Comparison of ENCODE assay signal across 18 cellular contexts in the genomic region with DNA sequence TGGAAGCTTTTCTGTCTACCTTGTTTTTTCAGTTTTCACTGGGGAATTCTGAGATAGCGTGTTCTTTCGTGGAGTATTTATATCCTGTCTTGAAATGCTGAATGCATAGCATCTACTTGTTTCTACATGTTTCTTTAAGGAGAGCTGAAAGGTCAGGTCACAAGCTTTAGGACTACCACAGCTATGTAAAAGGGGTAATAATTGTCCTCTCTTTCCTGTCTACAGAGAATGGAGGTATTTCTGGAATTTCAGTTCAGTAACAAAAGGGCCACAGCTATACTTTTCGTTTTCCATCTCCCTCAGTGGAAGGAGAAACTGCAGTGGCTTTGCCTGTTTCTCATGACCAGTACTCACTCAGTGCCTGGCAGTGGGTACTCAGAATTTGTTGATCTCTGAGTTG. TPM values are rescaled to one million over a fixed set of nuclear protein-coding genes. Genes with fewer than 3 reads are reported as not detected.
DNase-seq lines count a peak whose midpoint lies in the region; ATAC-seq and TF ChIP-seq lines count a peak whose summit lies in the region.
"Had no signal": no experiment of that assay in that cellular context is flagged by ENCODE, and none has a peak within 500 bp of the region (broad histone marks: within the 10 kb centered on the region; RNA-seq: fewer than 3 reads in every experiment).

No MANE protein-coding gene starts in this region.

- peak overlapping the region; percentile 73 for H3K4ac ChIP-seq in IMR-90 (ENCODE audit: low read depth, low read length)

- peak overlapping the region; percentile 17; the same call in 2 of the 3 replicates for H2BK15ac ChIP-seq in IMR-90 (ENCODE audit: low read depth, low read length)

- H3K18ac ChIP-seq in IMR-90 (ENCODE audit: low read depth, low read length) = peak overlapping the region; percentile 91

- peak overlapping the region; percentile 81 for H2BK120ac ChIP-seq in IMR-90 (ENCODE audit: low read depth, low read length)

- H3K9me3 ChIP-seq in IMR-90 (ENCODE audit: control insufficient read depth, insufficient read depth, low read length) = no peaks in the 10 kb centered on the region
- no peaks in the 10 kb centered on the region for H3K9me3 ChIP-seq in muscle layer of colon (ENCODE audit: low read length)
- H3K9me3 ChIP-seq: tibial nerve had no signal

- TF ChIP-seq RAD21 in IMR-90 (IDR thresholded peaks at IDR 0.05; ENCODE audit: low read length) = no peak

- peak overlapping the region; percentile 78 for H3K14ac ChIP-seq in IMR-90 (replicated peaks; ENCODE audit: low read depth, low read length)

- 0 out of 2 replicates have a peak, but pooled peaks cover 6% of the 10 kb centered on the region for H3K36me3 ChIP-seq in ACC112 (ENCODE audit: insufficient read depth, low read length)
- H3K36me3 ChIP-seq in IMR-90 (ENCODE audit: control insufficient read depth, insufficient read depth, low read length) = no peaks in the 10 kb centered on the region; the same call in 1 of the 2 replicates
- H3K36me3 ChIP-seq in muscle layer of colon (ENCODE audit: insufficient read depth, low read length) = peaks cover 18% of the 10 kb centered on the region
- H3K36me3 ChIP-seq: tibial nerve had no signal

- no TSS peak for BruUV-seq in IMR-90 (replicated peaks; lab: Mats Ljungman, UMichigan)

- no peaks in the 10 kb centered on the region for H3K27me3 ChIP-seq in ACC112 (ENCODE audit: insufficient read depth, low read length)
- H3K27me3 ChIP-seq in IMR-90 (ENCODE audit: control insufficient read depth, insufficient read depth, low read length) = no peaks in the 10 kb centered on the region
- no peaks in the 10 kb centered on the region for H3K27me3 ChIP-seq in muscle layer of colon (ENCODE audit: control insufficient read depth in 1 of 2, insufficient read depth in 2 of 2, low read length in 2 of 2)
- H3K27me3 ChIP-seq: dorsolateral prefrontal cortex, tibial nerve had no signal

- H2AK5ac ChIP-seq in IMR-90 (ENCODE audit: low read depth, low read length) = peak overlapping the region; percentile 86

- 0 out of 2 replicates have a peak overlapping the region, but pooled peaks have one; percentile 3 for H3K27ac ChIP-seq in ACC112 (ENCODE audit: low read depth, low read length)
- H3K27ac ChIP-seq in IMR-90 (ENCODE audit: insufficient read depth, low read length) = peak overlapping the region; percentile 91
- peak overlapping the region; percentile 95 to 98 for H3K27ac ChIP-seq in coronary artery
- peak overlapping the region; percentile 84 for H3K27ac ChIP-seq in muscle layer of colon (ENCODE audit: low read depth, low read length)

- POLR2A ChIA-PET in IMR-90 (lab: Charles Lee; ENCODE audit: unreplicated experiment) = interaction anchor here (2.4 kb wide), 1 partner anchor 11 kb away, joined by 20 read pairs; a partner anchor contains a TSS

- H3K79me1 ChIP-seq in IMR-90 (ENCODE audit: low read depth in 1 of 2, low read length in 2 of 2) = peaks cover 36 to 79% of the 10 kb centered on the region in 2 experiments

- H3K9ac ChIP-seq in IMR-90 (ENCODE audit: low read depth, low read length) (peak overlapping the region; percentile 61), muscle layer of colon (ENCODE audit: low read length) (peak overlapping the region; percentile 70)

- no peak overlapping the region for H2AK9ac ChIP-seq in IMR-90 (replicated peaks; ENCODE audit: low read depth, low read length, poor library complexity)

- DNase-seq in IMR-90 (peak; percentile 74), coronary artery (ENCODE audit: low spot score) (no peak), amygdala (lab: John Stamatoyannopoulos, UW) (no peak), AG20443 (ENCODE audit: low spot score) (no peak), medulla oblongata (ENCODE audit: extremely low spot score) (no peak)
- DNase-seq in stimulated activated CD4-positive, alpha-beta T cell treated with anti-CD3 and anti-CD28 coated beads, Interleukin-4, amount 100 ng/mL, for 4 hours = no peak
- DNase-seq: activated CD4-positive, alpha-beta T cell treated with anti-CD3 and anti-CD28 coated beads, Interleukin-2, amount 50 U/mL, for 48 hours; activated naive CD4-positive, alpha-beta T cell; dorsolateral prefrontal cortex; head of caudate nucleus; NCI-H2081 treated with DMSO at 0.1 percent for 48 hours had no signal

- peak overlapping the region; percentile 83 for H2BK20ac ChIP-seq in IMR-90 (ENCODE audit: low read depth, low read length)

- in situ Hi-C loops in IMR-90 (cut with MboI; ENCODE audit: low sequenced_read_pairs) = no loop called here

- TF ChIP-seq CTCF in IMR-90 (conservative IDR thresholded peaks at IDR 0.05; ENCODE audit: low read depth, low read length) (no peak), coronary artery (IDR thresholded peaks at IDR 0.05) (no peak)

- TF ChIP-seq POLR2A in IMR-90 (IDR thresholded peaks at IDR 0.05; ENCODE audit: low read depth, low read length) = no peak

- H3K4me1 ChIP-seq in ACC112 (ENCODE audit: control insufficient read depth, insufficient read depth, low read length, unreplicated experiment) = peaks cover 40% of the 10 kb centered on the region
- H3K4me1 ChIP-seq in IMR-90 (ENCODE audit: control insufficient read depth, insufficient read depth, low read length) = peaks cover 45% of the 10 kb centered on the region
- H3K4me1 ChIP-seq in muscle layer of colon (ENCODE audit: insufficient read depth, low read length) = peaks cover 73% of the 10 kb centered on the region

- H2BK5ac ChIP-seq in IMR-90 (ENCODE audit: low read depth, low read length, poor library complexity, severe bottlenecking) = peak overlapping the region; percentile 91

- H3K23ac ChIP-seq in IMR-90 (ENCODE audit: low read depth, low read length) = peak overlapping the region; percentile 96

- 0 out of 2 replicates have a peak, but pooled peaks cover 12% of the 10 kb centered on the region for H4K20me1 ChIP-seq in IMR-90 (ENCODE audit: insufficient read depth, low read length)

- H4K8ac ChIP-seq in IMR-90 (ENCODE audit: low read depth in 2 of 2, low read length in 2 of 2) = peak overlapping the region; percentile 23 to 85; a peak in 3 of 4 replicates

- CTCF ChIA-PET in IMR-90 (lab: Yijun Ruan, JAX) = interaction anchor here (1.0 to 2.0 kb wide), 5 partner anchors 10 to 93 kb away, joined by 3 to 9 read pairs (median 5); no protein-coding TSS in a partner anchor

- H3K79me2 ChIP-seq in ACC112 (ENCODE audit: control insufficient read depth, insufficient read depth, low read length, unreplicated experiment) = peaks cover 21% of the 10 kb centered on the region

- H3K4me2 ChIP-seq in IMR-90 (ENCODE audit: low read depth, low read length) = peak overlapping the region; percentile 77

- dilution Hi-C loops in IMR-90 (cut with HindIII; ENCODE audit: low sequenced_read_pairs, unreplicated experiment) = no loop called here

- H4K5ac ChIP-seq in IMR-90 (ENCODE audit: low read depth, low read length) = peak overlapping the region; percentile 83

- H4K91ac ChIP-seq in IMR-90 (ENCODE audit: insufficient read depth, low read depth, low read length) = peak overlapping the region; percentile 90

- H3K56ac ChIP-seq in IMR-90 (ENCODE audit: extremely low read depth, insufficient read depth, low read length) = 0 out of 2 replicates have a peak overlapping the region, but pooled peaks have one; percentile 69

- intact Hi-C loops in IMR-90 (cut with micrococcal nuclease) = no loop called here

- H2AFZ ChIP-seq in ACC112 (ENCODE audit: low read length, unreplicated experiment) (no peak overlapping the region), IMR-90 (replicated peaks; ENCODE audit: low read length, poor library complexity) (no peak overlapping the region)

- H3K9me1 ChIP-seq in IMR-90 (ENCODE audit: insufficient read depth, low read length) = peaks cover 37% of the 10 kb centered on the region

- ATAC-seq in IMR-90 (ENCODE audit: low read depth) = peak; percentile 5

- no CpG with 5 or more reads among the region's 3 CpGs for WGBS in IMR-90 (ENCODE audit: extremely low coverage in 2 of 2, insufficient read length in 1 of 2), 2 experiments

- 0 out of 2 replicates have a peak overlapping the region, but pooled peaks have one; percentile 10 for H3K4me3 ChIP-seq in ACC112 (ENCODE audit: low read depth, low read length)
- H3K4me3 ChIP-seq in IMR-90 (ENCODE audit: insufficient read depth, low read depth, low read length) = no peak overlapping the region
- peak overlapping the region; percentile 98 for H3K4me3 ChIP-seq in coronary artery
- peak overlapping the region in 1 of 2 donors; percentile 71 for H3K4me3 ChIP-seq in muscle layer of colon (ENCODE audit: low read depth in 1 of 2, low read length in 2 of 2)
- H3K4me3 ChIP-seq: lung, tibial nerve had no signal

TF ChIP-seq in IMR-90, 13 proteins besides CTCF, POLR2A, EP300 and RAD21 (continues in another document):
- TF ChIP-seq MAZ (IDR thresholded peaks at IDR 0.05; ENCODE audit: borderline replicate concordance, low read depth, low read length) = no peak
- no peak for TF ChIP-seq MXI1 (IDR thresholded peaks at IDR 0.05; ENCODE audit: borderline replicate concordance, low read depth, low read length)

RNA-seq across cellular contexts. Expression of a gene that starts 4.7 kb away (rescaled TPM):
- 10.4 and 13.1 TPM in 2 replicates for total RNA-seq in IMR-90 (2012; rRNA removed)
- 11.7 and 14.0 TPM in 2 replicates for polyA plus RNA-seq in IMR-90 (2012; rRNA removed)
- 4.2 and 6.0 TPM in 2 replicates for polyA plus RNA-seq in IMR-90 (2012; cell fraction: cytosol; rRNA removed)
- 6.6 and 18.3 TPM in 2 replicates for polyA plus RNA-seq in IMR-90 (2012; cell fraction: nucleus; rRNA removed; ENCODE audit: low replicate concordance)

RNA-seq across cellular contexts. Expression of a gene that starts 12.6 kb away (rescaled TPM):
- total RNA-seq in IMR-90 (2012; rRNA removed) = 19.7 and 30.0 TPM in 2 replicates
- 26.0 and 30.9 TPM in 2 replicates for polyA plus RNA-seq in IMR-90 (2012; rRNA removed)
- polyA plus RNA-seq in IMR-90 (2012; cell fraction: cytosol; rRNA removed) = 7.0 and 19.7 TPM in 2 replicates
- 52.6 and 88.0 TPM in 2 replicates for polyA plus RNA-seq in IMR-90 (2012; cell fraction: nucleus; rRNA removed; ENCODE audit: low replicate concordance)

RNA-seq across cellular contexts. Expression of a gene that starts 20.4 kb away (rescaled TPM):
- total RNA-seq in IMR-90 (2012; rRNA removed) = 0.18 and 0.28 TPM in 2 replicates
- polyA plus RNA-seq in IMR-90 (2012; rRNA removed) = 0.87 and 1.4 TPM in 2 replicates
- 0.45 and 0.78 TPM in 2 replicates for polyA plus RNA-seq in IMR-90 (2012; cell fraction: cytosol; rRNA removed)
- polyA plus RNA-seq in IMR-90 (2012; cell fraction: nucleus; rRNA removed; ENCODE audit: low replicate concordance) = 2.8 and 3.8 TPM in 2 replicates

RNA-seq across cellular contexts. Expression of a gene that starts 22.7 kb away (rescaled TPM):
- total RNA-seq in IMR-90 (2012; rRNA removed) = not detected in 2 replicates
- polyA plus RNA-seq in IMR-90 (2012; rRNA removed) = not detected in 2 replicates
- not detected in 2 replicates for polyA plus RNA-seq in IMR-90 (2012; cell fraction: cytosol; rRNA removed)
- polyA plus RNA-seq in IMR-90 (2012; cell fraction: nucleus; rRNA removed; ENCODE audit: low replicate concordance) = not detected in 2 replicates
- total RNA-seq: Daoy, dorsolateral prefrontal cortex, LHCN-M2, lung, pulmonary artery endothelial cell, tibial nerve had no signal

RNA-seq across cellular contexts. Expression of a gene that starts 29.8 kb away (rescaled TPM):
- under 0.01 and 0.36 TPM in 2 replicates for total RNA-seq in IMR-90 (2012; rRNA removed)
- 0.34 and 0.42 TPM in 2 replicates for polyA plus RNA-seq in IMR-90 (2012; rRNA removed)
- polyA plus RNA-seq in IMR-90 (2012; cell fraction: cytosol; rRNA removed) = 0.22 and 0.55 TPM in 2 replicates
- 0.41 and 0.76 TPM in 2 replicates for polyA plus RNA-seq in IMR-90 (2012; cell fraction: nucleus; rRNA removed; ENCODE audit: low replicate concordance)

Comparison
In these comparisons a context has a peak if more than half of its experiments do, and no peak if none do; other contexts are left out.
1. H3K27ac ChIP-seq: peak in every context shown above with its lines; median percentile 96 in coronary artery; 91 in IMR-90; 84 in muscle layer of colon; 3 in ACC112.